ENCODE assay signal across 8 cellular contexts in the genomic region with DNA sequence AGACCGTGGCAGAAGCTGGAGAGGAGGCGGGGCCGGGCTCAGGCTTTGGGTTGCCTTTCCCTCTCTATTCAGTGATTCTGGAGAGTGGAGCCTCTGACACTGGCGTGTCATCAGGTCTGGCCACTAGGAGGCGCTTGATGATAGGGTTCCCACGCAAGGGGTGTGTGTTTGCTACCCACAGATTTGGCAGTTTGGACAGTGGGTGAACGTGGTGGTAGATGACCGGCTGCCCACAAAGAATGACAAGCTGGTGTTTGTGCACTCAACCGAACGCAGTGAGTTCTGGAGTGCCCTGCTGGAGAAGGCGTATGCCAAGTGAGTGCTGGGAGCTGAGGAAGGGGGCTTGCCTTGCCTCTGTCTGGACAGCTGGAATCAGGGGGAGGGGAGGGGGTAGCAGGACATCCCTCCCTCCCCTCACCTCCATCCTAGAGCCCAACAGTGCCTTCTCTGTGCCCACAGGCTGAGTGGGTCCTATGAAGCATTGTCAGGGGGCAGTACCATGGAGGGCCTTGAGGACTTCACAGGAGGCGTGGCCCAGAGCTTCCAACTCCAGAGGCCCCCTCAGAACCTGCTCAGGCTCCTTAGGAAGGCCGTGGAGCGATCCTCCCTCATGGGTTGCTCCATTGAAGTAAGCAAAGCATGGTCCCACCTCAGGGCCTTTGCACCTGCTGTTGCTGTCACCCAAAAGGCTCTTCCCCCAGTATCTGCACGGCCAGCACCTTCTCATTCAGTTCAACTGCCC. TPM values are rescaled to one million over a fixed set of nuclear protein-coding genes. Genes with fewer than 3 reads are reported as not detected.
DNase-seq lines count a peak whose midpoint lies in the region; ATAC-seq, FAIRE-seq and TF ChIP-seq lines count a peak whose summit lies in the region.

No MANE protein-coding gene starts in this region.

- H3K4me3 ChIP-seq in pancreas (no peak overlapping the region), tibial artery (no peak overlapping the region)

- TF ChIP-seq CTCF in pancreas (IDR thresholded peaks at IDR 0.05) (peak; percentile 76 to 78 (median 78)), tibial artery (IDR thresholded peaks at IDR 0.05) (peak; percentile 84 to 95)

- H3K27me3 Mint-ChIP-seq in activated T-helper 2 cell treated with anti-CD3 and anti-CD28 coated beads, Interferon-gamma antibody, Interleukin-2, Interleukin-4, amounts not matched to agents 10 μg/mL and 5 μg/mL and 100 μg/mL, durations not matched to agents 14 hours and 24 hours and 36 hours (ENCODE audit: low read depth), result peaks cover 3% of the 10 kb centered on the region

- DNase-seq in COR-L47 (lab: John Stamatoyannopoulos, UW) (peak; percentile 78), Kasumi-1 (lab: John Stamatoyannopoulos, UW) (peak; percentile 66 to 71), foreskin melanocyte (peak; percentile 67), pancreas (peak; percentile 74 to 91 (median 86)), tibial artery (peak; percentile 88 to 92)
- peak; percentile 62 for DNase-seq in activated T-helper 2 cell treated with anti-CD3 and anti-CD28 coated beads, Interferon-gamma antibody, Interleukin-2, Interleukin-4, amounts not matched to agents 10 μg/mL and 5 μg/mL and 100 μg/mL, durations not matched to agents 14 hours and 24 hours and 36 hours (ENCODE audit: low spot score)

- no peak for FAIRE-seq in pancreas (lab: Jason Lieb, UNC)

- no peaks in the 10 kb centered on the region for H3K27me3 ChIP-seq in pancreas
- H3K27me3 ChIP-seq in tibial artery, result no peaks in the 10 kb centered on the region

- 0 out of 2 replicates have a peak, but pooled peaks have one; percentile 26 for TF ChIP-seq POLR2A in Raji (IDR thresholded peaks at IDR 0.05; ENCODE audit: insufficient read depth, low read depth, low read length)

- H3K4me1 ChIP-seq in pancreas (no peaks in the 10 kb centered on the region), tibial artery (peaks cover 0 to 17% (median 6%) of the 10 kb centered on the region in 4 donors)

- H3K36me3 ChIP-seq in pancreas, result no peaks in the 10 kb centered on the region
- H3K36me3 ChIP-seq in tibial artery, result no peaks in the 10 kb centered on the region

- H3K27ac Mint-ChIP-seq in activated T-helper 2 cell treated with anti-CD3 and anti-CD28 coated beads, Interferon-gamma antibody, Interleukin-2, Interleukin-4, amounts not matched to agents 10 μg/mL and 5 μg/mL and 100 μg/mL, durations not matched to agents 14 hours and 24 hours and 36 hours, result peak overlapping the region; percentile 9

- peaks cover 18% of the 10 kb centered on the region for H3K4me1 Mint-ChIP-seq in activated T-helper 2 cell treated with anti-CD3 and anti-CD28 coated beads, Interferon-gamma antibody, Interleukin-2, Interleukin-4, amounts not matched to agents 10 μg/mL and 5 μg/mL and 100 μg/mL, durations not matched to agents 14 hours and 24 hours and 36 hours (ENCODE audit: low read depth)

- intact Hi-C loops in activated T-helper 2 cell treated with anti-CD3 and anti-CD28 coated beads, Interferon-gamma antibody, Interleukin-2, Interleukin-4, amounts not matched to agents 10 μg/mL and 5 μg/mL and 100 μg/mL, durations not matched to agents 14 hours and 24 hours and 36 hours (cut with micrococcal nuclease), result loop anchor here (1.0 to 2.0 kb wide), 4 partner anchors 49 to 166 kb away; a partner anchor contains a TSS
- intact Hi-C loops in pancreas (cut with DNase I), result loop anchor here in 2 of 3 donors (5.0 to 10.0 kb wide), 3 partner anchors 59 to 162 kb away; no protein-coding TSS in a partner anchor
- intact Hi-C loops in tibial artery (cut with DNase I; ENCODE audit: low total_unique reads), result loop anchor here (5.0 kb wide), 2 partner anchors 59 to 84 kb away; a partner anchor contains a TSS

- peak; percentile 59 for ATAC-seq in GM21367 (IDR thresholded peaks at IDR 0.05; ENCODE audit: unreplicated experiment)
- ATAC-seq in pancreas, result peak; percentile 92 to 99 (median 96)

- no peaks in the 10 kb centered on the region for H3K9me3 ChIP-seq in pancreas
- no peaks in the 10 kb centered on the region for H3K9me3 ChIP-seq in tibial artery

- H3K36me3 Mint-ChIP-seq in activated T-helper 2 cell treated with anti-CD3 and anti-CD28 coated beads, Interferon-gamma antibody, Interleukin-2, Interleukin-4, amounts not matched to agents 10 μg/mL and 5 μg/mL and 100 μg/mL, durations not matched to agents 14 hours and 24 hours and 36 hours (ENCODE audit: low read depth), result no peaks in the 10 kb centered on the region

- H3K27ac ChIP-seq in pancreas, result no peak overlapping the region
- H3K27ac ChIP-seq in tibial artery, result no peak overlapping the region

- no peak overlapping the region for H3K4me3 Mint-ChIP-seq in activated T-helper 2 cell treated with anti-CD3 and anti-CD28 coated beads, Interferon-gamma antibody, Interleukin-2, Interleukin-4, amounts not matched to agents 10 μg/mL and 5 μg/mL and 100 μg/mL, durations not matched to agents 14 hours and 24 hours and 36 hours (ENCODE audit: low read depth)

- no peaks in the 10 kb centered on the region for H3K9me3 Mint-ChIP-seq in activated T-helper 2 cell treated with anti-CD3 and anti-CD28 coated beads, Interferon-gamma antibody, Interleukin-2, Interleukin-4, amounts not matched to agents 10 μg/mL and 5 μg/mL and 100 μg/mL, durations not matched to agents 14 hours and 24 hours and 36 hours

- 23 to 24% methylated on average over 15 of the region's 15 CpGs for WGBS in pancreas, 2 donors

RNA-seq across cellular contexts. Expression of a gene that starts 14.3 kb away (rescaled TPM):
- total RNA-seq in activated T-helper 2 cell treated with anti-CD3 and anti-CD28 coated beads, Interferon-gamma antibody, Interleukin-2, Interleukin-4, amounts not matched to agents 10 μg/mL and 5 μg/mL and 100 μg/mL, durations not matched to agents 14 hours and 24 hours and 36 hours, result 0.09 and 0.30 TPM in 2 replicates
- under 1 TPM in 4 of 6 donors, not detected in 2; 0.06 to 0.23 (median 0.14) TPM for total RNA-seq in pancreas
- under 1 TPM; 0.75 to 0.76 TPM for polyA plus RNA-seq in pancreas

RNA-seq across cellular contexts. Expression of a gene that starts 43.8 kb away (rescaled TPM):
- not detected in 2 replicates for total RNA-seq in activated T-helper 2 cell treated with anti-CD3 and anti-CD28 coated beads, Interferon-gamma antibody, Interleukin-2, Interleukin-4, amounts not matched to agents 10 μg/mL and 5 μg/mL and 100 μg/mL, durations not matched to agents 14 hours and 24 hours and 36 hours
- 1 to 10 TPM; 1.1 to 4.3 (median 2.2) TPM for total RNA-seq in pancreas
- polyA plus RNA-seq in pancreas, result under 1 TPM; 0.34 to 0.73 TPM

RNA-seq across cellular contexts. Expression of a gene that starts 45.6 kb away (rescaled TPM):
- 20.3 and 23.6 TPM in 2 replicates for total RNA-seq in activated T-helper 2 cell treated with anti-CD3 and anti-CD28 coated beads, Interferon-gamma antibody, Interleukin-2, Interleukin-4, amounts not matched to agents 10 μg/mL and 5 μg/mL and 100 μg/mL, durations not matched to agents 14 hours and 24 hours and 36 hours
- total RNA-seq in pancreas, result 10 to 100 TPM in 4 of 6 donors, 1 to 10 TPM in 2; 7.2 to 19.9 (median 11.4) TPM
- 10 to 100 TPM; 12.1 to 16.9 TPM for polyA plus RNA-seq in pancreas

RNA-seq across cellular contexts. Expression of a gene that starts 45.7 kb away (rescaled TPM):
- 67.3 and 70.3 TPM in 2 replicates for total RNA-seq in activated T-helper 2 cell treated with anti-CD3 and anti-CD28 coated beads, Interferon-gamma antibody, Interleukin-2, Interleukin-4, amounts not matched to agents 10 μg/mL and 5 μg/mL and 100 μg/mL, durations not matched to agents 14 hours and 24 hours and 36 hours
- total RNA-seq in pancreas, result 10 to 100 TPM in 4 of 6 donors, 1 to 10 TPM in 2; 8.7 to 16.4 (median 14.1) TPM
- 10 to 100 TPM; 12.5 to 30.4 TPM for polyA plus RNA-seq in pancreas

RNA-seq across cellular contexts. Expression of a gene that starts 50.5 kb away (rescaled TPM):
- 125 and 134 TPM in 2 replicates for total RNA-seq in activated T-helper 2 cell treated with anti-CD3 and anti-CD28 coated beads, Interferon-gamma antibody, Interleukin-2, Interleukin-4, amounts not matched to agents 10 μg/mL and 5 μg/mL and 100 μg/mL, durations not matched to agents 14 hours and 24 hours and 36 hours
- total RNA-seq in pancreas, result 10 to 100 TPM; 24.8 to 72.7 (median 44.4) TPM
- polyA plus RNA-seq in pancreas, result 10 to 100 TPM; 35.5 to 89.8 TPM
